ENCODE assay signal across 8 cellular contexts in genomic region chr1:27570823-27571222, GRCh38. TPM values are rescaled to one million over a fixed set of nuclear protein-coding genes. Genes with fewer than 3 reads are reported as not detected.
DNase-seq lines count a peak whose midpoint lies in the region; ATAC-seq and TF ChIP-seq lines count a peak whose summit lies in the region.

No MANE protein-coding gene starts in this region.

- no peak for TF ChIP-seq POLR2A in ovary (IDR thresholded peaks at IDR 0.05)

- H3K4me1 ChIP-seq in heart right ventricle (peaks cover 59 to 97% (median 90%) of the 10 kb centered on the region in 9 donors), ovary (ENCODE audit: insufficient read depth) (peaks cover 64% of the 10 kb centered on the region)

- TF ChIP-seq CTCF in heart right ventricle (IDR thresholded peaks at IDR 0.05) (no peak), ovary (IDR thresholded peaks at IDR 0.05) (no peak), GM10266 (IDR thresholded peaks at IDR 0.05; ENCODE audit: control insufficient read depth, insufficient read depth, low read depth, missing control alignments) (no peak)

- peak overlapping the region; percentile 65 to 98 (median 93) for H3K27ac ChIP-seq in heart right ventricle
- peak overlapping the region; percentile 50 to 89 for H3K27ac ChIP-seq in ovary

- H3K27me3 ChIP-seq in heart right ventricle (peaks cover 0 to 11% (median 0%) of the 10 kb centered on the region in 7 donors), ovary (no peaks in the 10 kb centered on the region)

- TF ChIP-seq EP300 in ovary (IDR thresholded peaks at IDR 0.05): no peak

- H3K4me3 ChIP-seq in heart right ventricle (no peak overlapping the region), ovary (no peak overlapping the region)

- intact Hi-C loops in Right ventricle myocardium superior (cut with DNase I) (no loop called here), cardiac septum (cut with DNase I) (no loop called here), heart right ventricle (cut with DNase I) (no loop called here), ovary (cut with DNase I) (loop anchor here in 1 of 4 donors (10.0 kb wide), 1 partner anchor 46 kb away; no protein-coding TSS in a partner anchor)

- H3K36me3 ChIP-seq in heart right ventricle (peaks cover 0 to 4% (median 0%) of the 10 kb centered on the region in 9 donors), ovary (no peaks in the 10 kb centered on the region)

- DNase-seq in Right ventricle myocardium superior (peak; percentile 27), cardiac septum (ENCODE audit: low spot score) (no peak), heart right ventricle (no peak), ovary (peak in 4 of 5 donors; percentile 36 to 57 (median 54)), GM10266 (ENCODE audit: extremely low spot score) (no peak), NCI-H345 treated with DMSO at 0.1 percent for 48 hours (lab: John Stamatoyannopoulos, UW; ENCODE audit: unreplicated experiment) (no peak), T1000 (lab: John Stamatoyannopoulos, UW) (no peak), superior temporal gyrus (ENCODE audit: extremely low spot score) (no peak)

- H3K9me3 ChIP-seq in heart right ventricle (no peaks in the 10 kb centered on the region), ovary (no peaks in the 10 kb centered on the region)

- WGBS in heart right ventricle, 2 donors: 46 to 57% methylated on average over 3 of the region's 3 CpGs
- 35 to 42% (median 38%) methylated on average over 3 of the region's 3 CpGs for WGBS in ovary, 3 donors

- no peak for ATAC-seq in Right ventricle myocardium superior (ENCODE audit: poor library complexity)
- ATAC-seq in heart right ventricle: no peak

RNA-seq across cellular contexts. Expression of gene AHDC1, which starts 33.1 kb away (rescaled TPM):
- total RNA-seq in Right ventricle myocardium superior (47.4 TPM), cardiac septum (57.7 TPM), heart right ventricle (10 to 100 TPM; 32.2 to 53.1 (median 42.9) TPM), ovary (100 to 1,000 TPM in 3 of 7 donors, 10 to 100 TPM in 4; 11.3 to 159 (median 91.2) TPM)
- polyA plus RNA-seq in heart right ventricle (10 to 100 TPM; 17.0 to 33.7 TPM), ovary (10 to 100 TPM; 11.2 to 33.2 TPM)

Comparison
In these comparisons a context has a peak if more than half of its experiments do, and no peak if none do; other contexts are left out.
1. DNase-seq: peak in Right ventricle myocardium superior (single experiment) and ovary (4 of 5); none in cardiac septum (single experiment), heart right ventricle (0 of 2), GM10266 (single experiment), NCI-H345 treated with DMSO at 0.1 percent for 48 hours (single experiment), T1000 (single experiment) and superior temporal gyrus (single experiment).